In the genomic region with DNA sequence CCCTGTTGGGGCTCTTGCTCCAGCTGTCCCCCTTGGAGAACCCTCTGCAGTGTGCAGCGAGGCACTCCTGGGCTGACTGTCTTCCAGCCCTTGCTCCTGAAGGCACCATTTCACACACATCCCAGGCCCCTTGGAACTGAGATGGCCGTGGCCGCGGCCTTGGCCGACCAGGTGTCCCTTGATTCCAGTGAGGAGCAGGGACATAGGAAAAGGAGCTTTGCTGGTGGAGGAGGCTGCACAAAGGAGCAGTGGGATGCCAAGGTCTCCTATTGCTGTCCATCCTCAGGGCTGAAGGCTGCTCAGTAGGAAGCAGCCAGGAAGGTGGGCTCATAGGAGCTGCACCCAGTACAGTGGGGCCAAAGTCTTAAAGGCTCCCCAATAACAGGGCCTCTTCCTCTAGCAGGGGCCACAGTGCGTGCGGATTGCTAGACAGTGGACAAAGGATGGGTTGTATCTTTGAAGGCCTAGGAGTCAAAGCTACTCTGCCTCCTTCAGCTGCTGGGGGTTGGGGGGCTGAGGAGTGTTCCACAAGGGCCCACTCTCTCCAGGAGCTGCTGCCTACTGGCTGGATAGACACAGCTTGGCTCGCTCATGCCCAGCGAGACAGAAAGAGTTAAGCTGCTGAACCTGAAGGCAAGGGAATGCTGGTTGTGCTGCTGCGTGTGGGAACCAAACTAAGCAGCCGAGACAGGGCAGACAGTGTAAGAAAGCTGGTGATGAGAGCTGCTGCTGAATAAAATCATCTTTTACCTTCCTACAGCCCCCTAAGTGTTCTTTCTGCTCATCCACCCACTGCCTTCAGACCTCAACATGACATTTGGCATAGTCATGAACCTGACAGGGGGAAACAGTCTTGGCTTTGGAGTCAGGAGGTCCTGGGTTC, we compare ENCODE assay signal across 28 cellular contexts.
"Had no signal": no experiment of that assay in that cellular context is flagged by ENCODE, and none has a peak within 500 bp of the region (broad histone marks: within the 10 kb centered on the region; RNA-seq: fewer than 3 reads in every experiment).

No MANE protein-coding gene starts in this region.

- H3K27ac Mint-ChIP-seq: stimulated activated effector memory CD8-positive, alpha-beta T cell treated with anti-CD3 and anti-CD28 coated beads, Interleukin-12 subunit alpha, Interleukin-12 subunit beta, amount 100 ng/mL, for 72 hours; stimulated activated memory B cell treated with anti-CD40 and anti-IgM and Interleukin-4, amounts not matched to agents 10 μg/mL and 1 μg/mL and 100 μg/mL, for 72 hours; stimulated activated naive B cell treated with anti-CD40 and anti-IgM and Interleukin-4, amounts not matched to agents 10 μg/mL and 1 μg/mL and 100 μg/mL, for 72 hours; stimulated activated naive CD8-positive, alpha-beta T cell treated with anti-CD3 and anti-CD28 coated beads, Interleukin-15, amount 100 ng/mL, for 72 hours; stimulated activated naive CD8-positive, alpha-beta T cell treated with anti-CD3 and anti-CD28 coated beads, Interleukin-15, Interleukin-2, amounts not matched to agents 100 ng/mL and 50 ng/mL, for 24 hours; type B pancreatic cell had no signal

- H3K4me1 Mint-ChIP-seq: stimulated activated effector memory CD8-positive, alpha-beta T cell treated with anti-CD3 and anti-CD28 coated beads, Interleukin-12 subunit alpha, Interleukin-12 subunit beta, amount 100 ng/mL, for 72 hours; stimulated activated memory B cell treated with anti-CD40 and anti-IgM and Interleukin-4, amounts not matched to agents 10 μg/mL and 1 μg/mL and 100 μg/mL, for 72 hours; stimulated activated naive B cell treated with anti-CD40 and anti-IgM and Interleukin-4, amounts not matched to agents 10 μg/mL and 1 μg/mL and 100 μg/mL, for 72 hours; stimulated activated naive CD8-positive, alpha-beta T cell treated with anti-CD3 and anti-CD28 coated beads, Interleukin-15, amount 100 ng/mL, for 72 hours had no signal

- H3K27me3 ChIP-seq: stomach, suprapubic skin, testis, thyroid gland, tibial artery, tibial nerve, transverse colon, upper lobe of left lung, upper lobe of right lung, uterus, vagina had no signal

- H3K4me3 Mint-ChIP-seq: stimulated activated effector memory CD8-positive, alpha-beta T cell treated with anti-CD3 and anti-CD28 coated beads, Interleukin-12 subunit alpha, Interleukin-12 subunit beta, amount 100 ng/mL, for 72 hours; stimulated activated memory B cell treated with anti-CD40 and anti-IgM and Interleukin-4, amounts not matched to agents 10 μg/mL and 1 μg/mL and 100 μg/mL, for 72 hours; stimulated activated naive B cell treated with anti-CD40 and anti-IgM and Interleukin-4, amounts not matched to agents 10 μg/mL and 1 μg/mL and 100 μg/mL, for 72 hours; stimulated activated naive CD8-positive, alpha-beta T cell treated with anti-CD3 and anti-CD28 coated beads, Interleukin-15, amount 100 ng/mL, for 72 hours; stimulated activated naive CD8-positive, alpha-beta T cell treated with anti-CD3 and anti-CD28 coated beads, Interleukin-15, Interleukin-2, amounts not matched to agents 100 ng/mL and 50 ng/mL, for 24 hours; type B pancreatic cell had no signal

- H3K27ac ChIP-seq: stomach, suprapubic skin, testis, thoracic aorta, thyroid gland, tibial artery, tibial nerve, transverse colon, upper lobe of left lung, upper lobe of right lung, uterus, vagina had no signal

- H3K9me3 ChIP-seq: testis, thoracic aorta, thyroid gland, upper lobe of right lung, uterus, vagina had no signal

- H3K4me1 ChIP-seq: stomach, suprapubic skin, testis, thyroid gland, tibial artery, tibial nerve, transverse colon, upper lobe of left lung, upper lobe of right lung, uterus, vagina had no signal

- H3K27me3 Mint-ChIP-seq: stimulated activated memory B cell treated with anti-CD40 and anti-IgM and Interleukin-4, amounts not matched to agents 10 μg/mL and 1 μg/mL and 100 μg/mL, for 72 hours; stimulated activated naive B cell treated with anti-CD40 and anti-IgM and Interleukin-4, amounts not matched to agents 10 μg/mL and 1 μg/mL and 100 μg/mL, for 72 hours; stimulated activated naive CD8-positive, alpha-beta T cell treated with anti-CD3 and anti-CD28 coated beads, Interleukin-15, amount 100 ng/mL, for 72 hours; stimulated activated naive CD8-positive, alpha-beta T cell treated with anti-CD3 and anti-CD28 coated beads, Interleukin-15, Interleukin-2, amounts not matched to agents 100 ng/mL and 50 ng/mL, for 24 hours; type B pancreatic cell had no signal

- DNase-seq: stimulated activated CD4-positive, alpha-beta T cell treated with anti-CD3 and anti-CD28 coated beads, Interleukin-2, amount 100 ng/mL, for 48 hours; stimulated activated CD4-positive, alpha-beta T cell treated with anti-CD3 and anti-CD28 coated beads, Interleukin-4, amount 100 ng/mL, for 1 hour; stimulated activated CD4-positive, alpha-beta T cell treated with anti-CD3 and anti-CD28 coated beads, Interleukin-4, amount 100 ng/mL, for 24 hours; stimulated activated CD4-positive, alpha-beta T cell treated with anti-CD3 and anti-CD28 coated beads, Interleukin-4, amount 100 ng/mL, for 4 hours; stimulated activated CD8-positive, alpha-beta memory T cell treated with anti-CD3 and anti-CD28 coated beads, Interleukin-4, amount 100 ng/mL, for 48 hours; stimulated activated naive B cell treated with anti-CD40 and anti-IgM and Interleukin-4, amounts not matched to agents 10 μg/mL and 1 μg/mL and 100 μg/mL, for 72 hours; stimulated activated naive CD4-positive, alpha-beta T cell; stimulated activated naive CD4-positive, alpha-beta T cell treated with Interleukin-2 at 50 U/mL for 16 hours; stimulated activated naive CD8-positive, alpha-beta T cell treated with anti-CD3 and anti-CD28 coated beads, Interleukin-15, amount 100 ng/mL, for 72 hours; stimulated activated naive CD8-positive, alpha-beta T cell treated with anti-CD3 and anti-CD28 coated beads, Interleukin-15, Interleukin-2, amounts not matched to agents 100 U/mL and 50 U/mL, for 24 hours; stomach; substantia nigra; testis; thyroid gland; tibial artery; transverse colon; trophoblast cell; upper lobe of right lung; uterus had no signal

- H3K4me3 ChIP-seq: stomach, suprapubic skin, testis, thoracic aorta, thyroid gland, tibial artery, tibial nerve, transverse colon, upper lobe of left lung, upper lobe of right lung, uterus, vagina had no signal

- H3K36me3 ChIP-seq: stomach, suprapubic skin, thoracic aorta, thyroid gland, tibial artery, tibial nerve, transverse colon, upper lobe of left lung, upper lobe of right lung, uterus, vagina had no signal

- H3K36me3 Mint-ChIP-seq: stimulated activated effector memory CD8-positive, alpha-beta T cell treated with anti-CD3 and anti-CD28 coated beads, Interleukin-12 subunit alpha, Interleukin-12 subunit beta, amount 100 ng/mL, for 72 hours; stimulated activated memory B cell treated with anti-CD40 and anti-IgM and Interleukin-4, amounts not matched to agents 10 μg/mL and 1 μg/mL and 100 μg/mL, for 72 hours had no signal
